In the genomic region with DNA sequence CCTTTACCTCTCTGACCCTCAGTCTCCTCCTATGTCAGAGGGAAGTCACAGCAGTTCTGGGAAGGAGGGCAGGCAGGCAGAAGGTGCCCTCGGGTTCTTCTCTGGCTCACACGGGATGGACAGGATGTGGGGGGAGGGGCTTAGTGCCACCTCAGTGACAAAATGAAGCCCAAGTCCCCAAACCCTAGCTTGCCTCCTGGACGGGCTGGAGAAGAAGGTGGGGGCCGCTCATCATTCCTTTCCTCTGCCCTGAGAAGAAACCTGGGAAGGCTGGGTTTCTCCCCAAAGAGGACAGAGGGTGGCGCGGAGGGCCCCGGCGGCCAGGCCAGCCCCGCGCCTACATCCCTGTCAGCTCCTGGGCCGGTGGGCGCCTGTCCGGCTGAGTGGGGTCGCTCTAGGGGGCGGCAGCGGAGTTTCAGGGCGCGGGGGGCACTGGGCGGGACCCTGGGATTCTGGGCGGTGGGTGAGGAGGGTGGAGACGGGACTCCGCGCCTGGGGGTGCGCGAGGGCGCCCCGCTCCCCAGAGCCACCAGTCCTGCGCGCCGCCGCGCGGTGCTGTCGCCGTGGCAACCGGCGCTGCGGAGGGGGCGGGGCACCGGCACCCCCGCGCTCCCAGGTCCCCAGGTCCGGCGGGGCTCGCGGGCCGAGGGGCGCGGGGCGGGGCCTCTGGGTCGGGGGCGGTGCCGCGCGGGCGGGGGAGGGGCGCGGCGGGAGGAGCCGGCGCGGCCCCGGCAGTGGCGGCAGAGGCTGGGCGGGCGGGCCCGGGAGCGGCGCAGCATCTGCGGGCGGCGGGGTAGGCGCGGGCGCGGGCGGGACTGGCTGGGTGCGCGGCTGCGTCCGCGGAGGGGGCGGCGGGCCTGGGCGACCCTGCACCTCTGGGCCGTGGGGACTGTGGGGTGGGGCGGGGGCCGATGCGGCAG, we compare ENCODE assay signal across 8 cellular contexts. TPM values are rescaled to one million over a fixed set of nuclear protein-coding genes. Genes with fewer than 3 reads are reported as not detected.
DNase-seq lines count a peak whose midpoint lies in the region; ATAC-seq and TF ChIP-seq lines count a peak whose summit lies in the region.

Gene TMEM121, plus strand, starts transcription at position 723 of the 920 bp plus-strand sequence. CDS start 2,252 bp downstream, outside the sequence.

- peaks cover 19% of the 10 kb centered on the region for H3F3A ChIP-seq in SK-N-SH (replicated peaks; ENCODE audit: insufficient read depth)

- CTCF ChIA-PET in SK-N-SH (lab: Yijun Ruan, JAX), result interaction anchor here (1.2 to 5.8 kb wide), 6 partner anchors 10 to 156 kb away, joined by 3 to 61 read pairs (median 9); partner anchors contain the start of gene TEDC1

- 0% methylated on average over 4 of the region's 89 CpGs for WGBS in SK-N-SH (ENCODE audit: low lambda C conversion rate)

- peak within 1 kb of the TSS; percentile 85 to 89 for H3K4me3 Mint-ChIP-seq in stimulated activated naive CD8-positive, alpha-beta T cell treated with anti-CD3 and anti-CD28 coated beads, Interleukin-15, amount 100 ng/mL, for 72 hours

- H3K9ac ChIP-seq in SK-N-SH (peak within 1 kb of the TSS; percentile 66), colonic mucosa (ENCODE audit: low read depth in 2 of 2, low read length in 2 of 2) (peak within 1 kb of the TSS in 1 of 2 donors; percentile 60)

- TF ChIP-seq CTCF in SK-N-SH (IDR thresholded peaks at IDR 0.05) (no peak), colonic mucosa (IDR thresholded peaks at IDR 0.05) (no peak), lower lobe of right lung (IDR thresholded peaks at IDR 0.05) (no peak)

- peak within 1 kb of the TSS in 1 of 2 donors; percentile 83 for H3K27ac Mint-ChIP-seq in stimulated activated naive CD8-positive, alpha-beta T cell treated with anti-CD3 and anti-CD28 coated beads, Interleukin-15, amount 100 ng/mL, for 72 hours

- H3K27me3 ChIP-seq in SK-N-SH (ENCODE audit: insufficient read depth), result no peaks in the 10 kb centered on the region; the same call in 1 of the 2 replicates
- H3K27me3 ChIP-seq in colonic mucosa, result peaks cover 32% of the 10 kb centered on the region
- H3K27me3 ChIP-seq in lower lobe of right lung (ENCODE audit: low read depth), result peaks cover 39% of the 10 kb centered on the region

- H3K36me3 ChIP-seq in SK-N-SH (replicated peaks in 1 of 2; ENCODE audit: control insufficient read depth in 1 of 2, insufficient read depth in 2 of 2, low read length in 1 of 2) (peaks cover 0 to 2% of the 10 kb centered on the region in 2 experiments), colonic mucosa (no peaks in the 10 kb centered on the region), lower lobe of right lung (no peaks in the 10 kb centered on the region)

- intact Hi-C loops in colonic mucosa (cut with DNase I) (loop anchor here (5.0 to 10.0 kb wide), 4 partner anchors 34 to 321 kb away; partner anchors contain the start of gene TEDC1), lower lobe of right lung (cut with DNase I) (no loop called here), posterior vena cava (cut with DNase I) (loop anchor here in 1 of 2 donors (5.0 to 10.0 kb wide), 2 partner anchors 81 to 154 kb away; no protein-coding TSS in a partner anchor)

- H3K4me2 ChIP-seq in SK-N-SH, result peak within 1 kb of the TSS; percentile 98

- no peaks in the 10 kb centered on the region for H4K20me1 ChIP-seq in SK-N-SH (ENCODE audit: insufficient read depth)

- H3K4me3 ChIP-seq in SK-N-SH (ENCODE audit: low read depth in 2 of 2, low read length in 1 of 2) (peak within 1 kb of the TSS; percentile 64 to 69), colonic mucosa (peak within 1 kb of the TSS; percentile 54), lower lobe of right lung (peak within 1 kb of the TSS; percentile 75)

- H3K4me1 Mint-ChIP-seq in stimulated activated naive CD8-positive, alpha-beta T cell treated with anti-CD3 and anti-CD28 coated beads, Interleukin-15, amount 100 ng/mL, for 72 hours, result peaks cover 34% of the 10 kb centered on the region

- no peaks in the 10 kb centered on the region for H3K9me2 ChIP-seq in SK-N-SH

- H3K9me3 Mint-ChIP-seq in stimulated activated naive CD8-positive, alpha-beta T cell treated with anti-CD3 and anti-CD28 coated beads, Interleukin-15, amount 100 ng/mL, for 72 hours, result no peaks in the 10 kb centered on the region

- DNase-seq in DMS 273 (lab: John Stamatoyannopoulos, UW; ENCODE audit: unreplicated experiment) (peak; percentile 70), DMS 273 treated with DMSO at 0.1 percent for 48 hours (lab: John Stamatoyannopoulos, UW) (no peak), SK-N-SH (peak; percentile 93), colonic mucosa (no peak), lower lobe of right lung (no peak), posterior vena cava (ENCODE audit: low spot score) (no peak)
- DNase-seq in stimulated activated naive CD8-positive, alpha-beta T cell treated with anti-CD3 and anti-CD28 coated beads, Interleukin-15, amount 100 ng/mL, for 72 hours, result no peak

- H3K27me3 Mint-ChIP-seq in stimulated activated naive CD8-positive, alpha-beta T cell treated with anti-CD3 and anti-CD28 coated beads, Interleukin-15, amount 100 ng/mL, for 72 hours, result peaks cover 24% of the 10 kb centered on the region

- H3K4me1 ChIP-seq in SK-N-SH (ENCODE audit: control insufficient read depth in 1 of 2, insufficient read depth in 2 of 2, low read depth in 1 of 2, low read length in 1 of 2) (peaks cover 4 to 17% of the 10 kb centered on the region in 2 experiments; a peak in 2 of 4 replicates), colonic mucosa (peaks cover 16% of the 10 kb centered on the region), lower lobe of right lung (peaks cover 33% of the 10 kb centered on the region)

- POLR2A ChIA-PET in SK-N-SH (lab: Yijun Ruan, JAX), result no interaction called here

- peak within 1 kb of the TSS; percentile 65 for H2AFZ ChIP-seq in SK-N-SH (ENCODE audit: low read depth)

- TF ChIP-seq EP300 in SK-N-SH (IDR thresholded peaks at IDR 0.05; ENCODE audit: borderline replicate concordance in 1 of 2, low read depth in 1 of 2, low read length in 1 of 2), result no peak

- H3K27ac ChIP-seq in SK-N-SH (ENCODE audit: low read depth in 2 of 2, low read length in 1 of 2), result no peak within 1 kb of the TSS
- H3K27ac ChIP-seq in colonic mucosa, result no peak within 1 kb of the TSS
- no peak within 1 kb of the TSS for H3K27ac ChIP-seq in lower lobe of right lung

- ATAC-seq in lower lobe of right lung (no peak), HG02678 (IDR thresholded peaks at IDR 0.05; ENCODE audit: unreplicated experiment) (no peak)
- peak; percentile 36 for ATAC-seq in stimulated activated naive CD8-positive, alpha-beta T cell treated with anti-CD3 and anti-CD28 coated beads, Interleukin-15, amount 100 ng/mL, for 72 hours

- no peak for TF ChIP-seq RAD21 in SK-N-SH (IDR thresholded peaks at IDR 0.05; ENCODE audit: low read length)

- no peaks in the 10 kb centered on the region for H3K79me2 ChIP-seq in SK-N-SH (ENCODE audit: insufficient read depth)

- H3K9me3 ChIP-seq in SK-N-SH (no peaks in the 10 kb centered on the region), colonic mucosa (no peaks in the 10 kb centered on the region), lower lobe of right lung (no peaks in the 10 kb centered on the region)

TF ChIP-seq in SK-N-SH, 30 proteins besides CTCF, POLR2A, EP300 and RAD21 (continues in another document):
- TF ChIP-seq RXRA (IDR thresholded peaks at IDR 0.05; ENCODE audit: borderline replicate concordance, low read depth) (no peak), ZBTB33 (IDR thresholded peaks at IDR 0.05; ENCODE audit: borderline replicate concordance, low read depth) (no peak), GATA2 (CRISPR knock-in tag; IDR thresholded peaks at IDR 0.05) (no peak), SIN3A (IDR thresholded peaks at IDR 0.05; ENCODE audit: borderline replicate concordance, low read depth, low read length) (no peak), TAF1 (IDR thresholded peaks at IDR 0.05; ENCODE audit: borderline replicate concordance, low read depth, low read length) (no peak), TCF12 (IDR thresholded peaks at IDR 0.05) (no peak), MEF2A (IDR thresholded peaks at IDR 0.05; ENCODE audit: borderline replicate concordance, low read depth) (no peak), FOXM1 (IDR thresholded peaks at IDR 0.05; ENCODE audit: low read depth) (no peak), USF2 (IDR thresholded peaks at IDR 0.05; ENCODE audit: borderline replicate concordance, low read depth, low read length) (no peak), RFX5 (IDR thresholded peaks at IDR 0.05; ENCODE audit: low read length) (no peak), NFIC (IDR thresholded peaks at IDR 0.05; ENCODE audit: borderline replicate concordance) (no peak)

RNA-seq across cellular contexts. Expression of gene TMEM121, which starts in this region (rescaled TPM):
- 7.2 and 9.1 TPM in 2 replicates for polyA plus RNA-seq in SK-N-SH (2012; rRNA removed)
- polyA plus RNA-seq in SK-N-SH (2012; cell fraction: cytosol; rRNA removed), result 2.1 and 5.7 TPM in 2 replicates
- polyA plus RNA-seq in SK-N-SH (2012; cell fraction: nucleus; rRNA removed), result 5.1 and 5.9 TPM in 2 replicates
- under 1 TPM; 0.82 TPM for total RNA-seq in colonic mucosa
- 3.0 TPM for total RNA-seq in lower lobe of right lung
- 1 to 10 TPM; 1.9 to 2.2 TPM for total RNA-seq in posterior vena cava

Comparison
In these comparisons a context has a peak if more than half of its experiments do, and no peak if none do; other contexts are left out.
1. DNase-seq: peak in DMS 273 (single experiment) and SK-N-SH (single experiment); none in DMS 273 treated with DMSO at 0.1 percent for 48 hours (single experiment), colonic mucosa (single experiment), lower lobe of right lung (single experiment), stimulated activated naive CD8-positive, alpha-beta T cell treated with anti-CD3 and anti-CD28 coated beads, Interleukin-15, amount 100 ng/mL, for 72 hours (0 of 2) and posterior vena cava (single experiment).
2. Peak in every context shown above with its lines, with median percentiles within 50 percentile points of each other: H3K4me3 ChIP-seq.